18 cellular contexts compared by ENCODE assay signal in genomic region chr4:1632109-1633104, GRCh38.
"Had no signal": no experiment of that assay in that cellular context is flagged by ENCODE, and none has a peak within 500 bp of the region (broad histone marks: within the 10 kb centered on the region; RNA-seq: fewer than 3 reads in every experiment).

No MANE protein-coding gene starts in this region.

- H3K27ac ChIP-seq: adrenal gland, psoas muscle, sigmoid colon, thoracic aorta, uterus had no signal

- H3K4me3 ChIP-seq: adrenal gland, psoas muscle, sigmoid colon, thoracic aorta, uterus had no signal

- ATAC-seq: activated CD8-positive, alpha-beta T cell treated with anti-CD3 and anti-CD28 coated beads, Interleukin-2, amount 10 ng/mL, durations not matched to agents 7 days and 5 days; psoas muscle; stimulated activated effector memory CD8-positive, alpha-beta T cell treated with anti-CD3 and anti-CD28 coated beads, Interleukin-12 subunit alpha, Interleukin-12 subunit beta, amount 100 ng/mL, for 72 hours had no signal

- H3K36me3 ChIP-seq: adrenal gland, sigmoid colon, thoracic aorta, uterus had no signal

- H3K4me1 ChIP-seq: psoas muscle, uterus had no signal

- H3K9me3 ChIP-seq: adrenal gland, psoas muscle, thoracic aorta had no signal

- DNase-seq: activated CD4-positive, alpha-beta T cell treated with anti-CD3 and anti-CD28 coated beads, Interleukin-2, amount 10 ng/mL, durations not matched to agents 24 days and 14 days; activated CD4-positive, CD25-positive, alpha-beta regulatory T cell; activated CD8-positive, alpha-beta memory T cell treated with anti-CD3 and anti-CD28 coated beads, Interleukin-2, amount 50 U/mL, for 4 hours; activated CD8-positive, alpha-beta T cell treated with anti-CD3 and anti-CD28 coated beads, Interleukin-2, amount 10 ng/mL, durations not matched to agents 7 days and 5 days; activated effector memory CD4-positive, alpha-beta T cell treated with anti-CD3 and anti-CD28 coated beads, Interleukin-2, amount 50 U/mL, for 16 hours; activated T-cell treated with anti-CD3 and anti-CD28 coated beads, Interleukin-2, amount 50 U/mL, for 48 hours; adrenal gland; cortex of kidney; effector CD4-positive, alpha-beta T cell; head of caudate nucleus; psoas muscle; sigmoid colon; stimulated activated CD4-positive, alpha-beta T cell treated with anti-CD3 and anti-CD28 coated beads, Interleukin-1b, Interleukin-23, amount 100 ng/mL, for 48 hours; uterus had no signal

- FAIRE-seq: endothelial cell of umbilical vein, frontal cortex had no signal

- H3K27me3 ChIP-seq: adrenal gland, sigmoid colon, uterus had no signal
